Comparison of ENCODE assay signal across 1 cellular context in genomic region chr3:11462673-11463072, GRCh38.
TF ChIP-seq lines count a peak whose summit lies in the region.

No MANE protein-coding gene starts in this region.

TF ChIP-seq in HEK293, 187 proteins besides CTCF, POLR2A, EP300 and RAD21 (continued from another document):
- TF ChIP-seq ZNF341 (tag by site-specific recombination; IDR thresholded peaks at IDR 0.05; ENCODE audit: low read depth) (peak; percentile 39; the same call in 1 of the 2 replicates), ZNF19 (tag by site-specific recombination; IDR thresholded peaks at IDR 0.05; ENCODE audit: low read depth) (0 out of 2 replicates have a peak, but pooled peaks have one; percentile 48), ZNF433 (tag by site-specific recombination; IDR thresholded peaks at IDR 0.05; ENCODE audit: low read depth) (peak; percentile 78), ZNF558 (tag by site-specific recombination; IDR thresholded peaks at IDR 0.05) (peak; percentile 80), ZNF555 (tag by site-specific recombination; conservative IDR thresholded peaks at IDR 0.05) (peak; percentile 95), ZNF121 (tag by site-specific recombination; IDR thresholded peaks at IDR 0.05) (peak; percentile 58; the same call in 1 of the 2 replicates), ZNF140 (tag by site-specific recombination; IDR thresholded peaks at IDR 0.05) (peak; percentile 84), ZFP3 (tag by site-specific recombination; IDR thresholded peaks at IDR 0.05; ENCODE audit: low read depth) (peak; percentile 47; the same call in 1 of the 2 replicates), ZNF18 (tag by site-specific recombination; IDR thresholded peaks at IDR 0.05) (0 out of 2 replicates have a peak, but pooled peaks have one; percentile 38), AEBP2 (tag by site-specific recombination; IDR thresholded peaks at IDR 0.05; ENCODE audit: borderline replicate concordance) (peak; percentile 65; the same call in 1 of the 2 replicates), ZNF518A (tag by site-specific recombination; conservative IDR thresholded peaks at IDR 0.05; ENCODE audit: low read depth) (peak; percentile 97), ZSCAN23 (tag by site-specific recombination; IDR thresholded peaks at IDR 0.05) (0 out of 2 replicates have a peak, but pooled peaks have one; percentile 41)
- TF ChIP-seq, protein P1, sequence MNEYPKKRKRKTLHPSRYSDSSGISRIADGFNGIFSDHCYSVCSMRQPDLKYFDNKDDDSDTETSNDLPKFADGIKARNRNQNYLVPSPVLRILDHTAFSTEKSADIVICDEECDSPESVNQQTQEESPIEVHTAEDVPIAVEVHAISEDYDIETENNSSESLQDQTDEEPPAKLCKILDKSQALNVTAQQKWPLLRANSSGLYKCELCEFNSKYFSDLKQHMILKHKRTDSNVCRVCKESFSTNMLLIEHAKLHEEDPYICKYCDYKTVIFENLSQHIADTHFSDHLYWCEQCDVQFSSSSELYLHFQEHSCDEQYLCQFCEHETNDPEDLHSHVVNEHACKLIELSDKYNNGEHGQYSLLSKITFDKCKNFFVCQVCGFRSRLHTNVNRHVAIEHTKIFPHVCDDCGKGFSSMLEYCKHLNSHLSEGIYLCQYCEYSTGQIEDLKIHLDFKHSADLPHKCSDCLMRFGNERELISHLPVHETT (tag by site-specific recombination; IDR thresholded peaks at IDR 0.05) = 0 out of 2 replicates have a peak, but pooled peaks have one; percentile 54
